ENCODE assay signal across 9 cellular contexts in genomic region chr14:100547633-100548294, GRCh38.
A peak's percentile ranks its signal among the peaks of the same experiment; 100 is the strongest.
DNase-seq lines count a peak whose midpoint lies in the region; ATAC-seq and TF ChIP-seq lines count a peak whose summit lies in the region.
"Had no signal": no experiment of that assay in that cellular context is flagged by ENCODE, and none has a peak within 500 bp of the region (broad histone marks: within the 10 kb centered on the region; RNA-seq: fewer than 3 reads in every experiment).

No MANE protein-coding gene starts in this region.

- ATAC-seq in memory B cell (ENCODE audit: low read depth), result peak; percentile 58

- H4K20me1 ChIP-seq in OCI-LY3 (ENCODE audit: insufficient read depth, low read length), result no peaks in the 10 kb centered on the region

- no peak overlapping the region for H3K27ac ChIP-seq in OCI-LY3 (ENCODE audit: low read length)
- H3K27ac ChIP-seq in WERI-Rb-1, result no peak overlapping the region

- peaks cover 24% of the 10 kb centered on the region for H3K4me1 ChIP-seq in OCI-LY3 (ENCODE audit: low read length)
- peaks cover 2% of the 10 kb centered on the region for H3K4me1 ChIP-seq in adipocyte (ENCODE audit: control insufficient read depth, insufficient read depth, low read length)
- no peaks in the 10 kb centered on the region; the same call in 1 of the 2 replicates for H3K4me1 ChIP-seq in HAP-1

- no peaks in the 10 kb centered on the region for H3K27me3 ChIP-seq in OCI-LY3 (ENCODE audit: low read depth, low read length)
- peaks cover 4% of the 10 kb centered on the region for H3K27me3 ChIP-seq in adipocyte (replicated peaks; ENCODE audit: control insufficient read depth, insufficient read depth, low read length)
- H3K27me3 ChIP-seq in WERI-Rb-1 (ENCODE audit: insufficient read depth, low read depth, severe bottlenecking), result no peaks in the 10 kb centered on the region
- H3K27me3 ChIP-seq in HAP-1 (ENCODE audit: low read depth), result no peaks in the 10 kb centered on the region

- no peak overlapping the region; the same call in 1 of the 2 replicates for H2AFZ ChIP-seq in OCI-LY3 (ENCODE audit: low read depth, low read length)

- H3K4me3 Mint-ChIP-seq in memory B cell, result peak overlapping the region; percentile 89
- H3K4me3 Mint-ChIP-seq: neural crest cell had no signal

- no peaks in the 10 kb centered on the region for H3K36me3 Mint-ChIP-seq in memory B cell

- H3K4me2 ChIP-seq in OCI-LY3 (ENCODE audit: low read length), result peak overlapping the region; percentile 68

- DNase-seq in NCI-H510A treated with DMSO at 0.1 percent for 48 hours (lab: John Stamatoyannopoulos, UW) (peak; percentile 24), NCI-H510A (lab: John Stamatoyannopoulos, UW) (no peak), adipocyte (ENCODE audit: low read depth) (peak; percentile 10), memory B cell (ENCODE audit: low spot score in 2 of 2) (peak in 1 of 2 donors; percentile 29), glomerular visceral epithelial cell (ENCODE audit: extremely low spot score) (no peak), WERI-Rb-1 (no peak), HAP-1 (ENCODE audit: low spot score in 2 of 2) (no peak)

- peaks cover 4% of the 10 kb centered on the region for H3K27me3 Mint-ChIP-seq in memory B cell

- no peaks in the 10 kb centered on the region for H3K9me3 Mint-ChIP-seq in memory B cell
- H3K9me3 Mint-ChIP-seq: neural crest cell had no signal

- H3K79me2 ChIP-seq in OCI-LY3 (ENCODE audit: low read length), result no peaks in the 10 kb centered on the region

- in situ Hi-C loops in HAP-1 (cut with MboI; ENCODE audit: low sequenced_read_pairs), result no loop called here

- peaks cover 23% of the 10 kb centered on the region for H3K4me1 Mint-ChIP-seq in memory B cell

- H3K4me3 ChIP-seq in OCI-LY3 (ENCODE audit: low read length), result no peak overlapping the region
- H3K4me3 ChIP-seq in adipocyte (ENCODE audit: low read length), result no peak overlapping the region
- no peak overlapping the region for H3K4me3 ChIP-seq in WERI-Rb-1 (ENCODE audit: low read depth, low read length)
- no peak overlapping the region for H3K4me3 ChIP-seq in HAP-1

- TF ChIP-seq CTCF in OCI-LY3 (IDR thresholded peaks at IDR 0.05; ENCODE audit: low read depth, low read length) (no peak), WERI-Rb-1 (IDR thresholded peaks at IDR 0.05; ENCODE audit: low read depth, low read length) (no peak)

- peak overlapping the region; percentile 38 for H3K27ac Mint-ChIP-seq in memory B cell

- no peak overlapping the region for H3K9ac ChIP-seq in OCI-LY3 (ENCODE audit: low read length)
- H3K9ac ChIP-seq in adipocyte (ENCODE audit: low read length), result no peak overlapping the region

- H3K9me3 ChIP-seq in OCI-LY3 (ENCODE audit: insufficient read depth, low read length) (no peaks in the 10 kb centered on the region), adipocyte (ENCODE audit: control insufficient read depth, low read length) (no peaks in the 10 kb centered on the region), WERI-Rb-1 (ENCODE audit: severe bottlenecking) (no peaks in the 10 kb centered on the region), HAP-1 (no peaks in the 10 kb centered on the region)

- H3K36me3 ChIP-seq in OCI-LY3 (replicated peaks; ENCODE audit: low read depth, low read length), result no peaks in the 10 kb centered on the region
- no peaks in the 10 kb centered on the region for H3K36me3 ChIP-seq in adipocyte (ENCODE audit: control insufficient read depth, insufficient read depth, low read length, severe bottlenecking)
- H3K36me3 ChIP-seq in WERI-Rb-1, result no peaks in the 10 kb centered on the region
- H3K36me3 ChIP-seq in HAP-1 (replicated peaks), result no peaks in the 10 kb centered on the region

Comparison
In these comparisons a context has a peak if more than half of its experiments do, and no peak if none do; other contexts are left out.
1. DNase-seq: peak in NCI-H510A treated with DMSO at 0.1 percent for 48 hours (single experiment) and adipocyte (single experiment); none in NCI-H510A (single experiment), glomerular visceral epithelial cell (single experiment), WERI-Rb-1 (single experiment) and HAP-1 (0 of 2).